Comparison of ENCODE assay signal across 1 cellular context in genomic region chr4:83040269-83040668, GRCh38.
TF ChIP-seq lines count a peak whose summit lies in the region.

No MANE protein-coding gene starts in this region.

TF ChIP-seq in GM23338, 12 proteins besides CTCF, POLR2A, EP300 and RAD21 (continued from another document):
- TF ChIP-seq ZNF462 (CRISPR knock-in tag; IDR thresholded peaks at IDR 0.05), result no peak
- TF ChIP-seq CREB1 (CRISPR knock-in tag; IDR thresholded peaks at IDR 0.05; ENCODE audit: low read depth), result no peak
- no peak for TF ChIP-seq ETS1 (IDR thresholded peaks at IDR 0.05)
- no peak for TF ChIP-seq POLR2AphosphoS5 (IDR thresholded peaks at IDR 0.05; ENCODE audit: low read depth)
- TF ChIP-seq JUNB (IDR thresholded peaks at IDR 0.05; ENCODE audit: unreplicated experiment), result no peak
- no peak for TF ChIP-seq NANOG (IDR thresholded peaks at IDR 0.05; ENCODE audit: borderline replicate concordance)
- TF ChIP-seq EZH2phosphoT487 (IDR thresholded peaks at IDR 0.05; ENCODE audit: unreplicated experiment), result no peak
- TF ChIP-seq REST (IDR thresholded peaks at IDR 0.05; ENCODE audit: unreplicated experiment), result no peak
- TF ChIP-seq ZNF114 (CRISPR knock-in tag; IDR thresholded peaks at IDR 0.05), result no peak
